Comparison of ENCODE assay signal across 10 cellular contexts in the genomic region with DNA sequence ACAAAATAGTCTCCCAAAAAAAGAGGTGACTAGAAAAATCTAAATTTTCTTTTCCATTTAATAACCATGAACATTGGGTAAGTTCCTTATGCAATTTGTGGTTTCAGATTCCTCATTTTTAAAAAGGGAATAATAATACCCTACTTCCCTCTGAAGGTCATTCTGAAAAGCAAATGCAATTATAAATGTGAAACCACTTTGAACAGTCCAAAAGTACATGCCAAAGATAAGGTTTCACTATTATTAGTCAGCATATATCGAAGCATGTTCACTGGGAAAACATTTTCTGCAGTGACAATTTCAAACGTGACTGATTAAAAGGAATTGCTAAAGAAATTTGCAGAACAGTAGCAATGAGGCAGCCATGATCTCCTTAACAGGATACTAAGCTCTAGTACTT.
A peak's percentile ranks its signal among the peaks of the same experiment; 100 is the strongest.
DNase-seq lines count a peak whose midpoint lies in the region; TF ChIP-seq lines count a peak whose summit lies in the region.
"Had no signal": no experiment of that assay in that cellular context is flagged by ENCODE, and none has a peak within 500 bp of the region (broad histone marks: within the 10 kb centered on the region; RNA-seq: fewer than 3 reads in every experiment).

No MANE protein-coding gene starts in this region.

- H3K27ac ChIP-seq in brain microvascular endothelial cell (peak overlapping the region; percentile 95), mesodermal cell (ENCODE audit: low read depth, low read length, severe bottlenecking) (peak overlapping the region; percentile 98), esophagus squamous epithelium (peak overlapping the region in 1 of 4 donors; percentile 53)

- no peaks in the 10 kb centered on the region for H3K36me3 ChIP-seq in brain microvascular endothelial cell (replicated peaks)
- H3K36me3 ChIP-seq in mesodermal cell (ENCODE audit: control insufficient read depth, insufficient read depth, low read length) = no peaks in the 10 kb centered on the region
- H3K36me3 ChIP-seq in esophagus squamous epithelium = no peaks in the 10 kb centered on the region

- peaks cover 0 to 2% (median 0%) of the 10 kb centered on the region in 7 donors for H3K9me3 Mint-ChIP-seq in CD14-positive monocyte

- WGBS in mesodermal cell (ENCODE audit: insufficient coverage in 2 of 2), 2 experiments = 79 to 92% methylated on average over 2 of the region's 2 CpGs
- 0 to 2% methylated on average over 2 of the region's 2 CpGs for WGBS in esophagus squamous epithelium, 2 donors

- in situ Hi-C loops in brain microvascular endothelial cell (cut with HindIII; ENCODE audit: low pct_ligation_motif_present, low sequenced_read_pairs) = no loop called here

- H3K9me3 ChIP-seq in mesodermal cell (ENCODE audit: control insufficient read depth, low read length) (no peaks in the 10 kb centered on the region), esophagus squamous epithelium (no peaks in the 10 kb centered on the region)

- peaks cover 0 to 2% (median 0%) of the 10 kb centered on the region in 3 donors for H3K27me3 Mint-ChIP-seq in CD14-positive monocyte (ENCODE audit: low read depth in 3 of 3)

- TF ChIP-seq CTCF in CD14-positive monocyte (IDR thresholded peaks at IDR 0.05) (no peak), brain microvascular endothelial cell (IDR thresholded peaks at IDR 0.05; ENCODE audit: low read depth, low read length, missing control alignments) (no peak), esophagus squamous epithelium (IDR thresholded peaks at IDR 0.05) (no peak)

- H3K4me1 ChIP-seq in mesodermal cell (ENCODE audit: control insufficient read depth, insufficient read depth, low read length, poor library complexity, severe bottlenecking) = peaks cover 37% of the 10 kb centered on the region
- H3K4me1 ChIP-seq in esophagus squamous epithelium = peaks cover 0 to 10% (median 9%) of the 10 kb centered on the region in 3 donors

- H3K4me3 ChIP-seq in brain microvascular endothelial cell (ENCODE audit: low read depth, low read length) (no peak overlapping the region), mesodermal cell (ENCODE audit: extremely low read depth, insufficient read depth, low read length, poor library complexity, severe bottlenecking) (no peak overlapping the region), esophagus squamous epithelium (no peak overlapping the region)

- no peak for TF ChIP-seq POLR2A in esophagus squamous epithelium (IDR thresholded peaks at IDR 0.05)

- DNase-seq in CD14-positive monocyte (ENCODE audit: low spot score) (no peak), M059J (ENCODE audit: low read depth) (peak; percentile 80), brain microvascular endothelial cell (no peak), esophagus squamous epithelium (lab: John Stamatoyannopoulos, UW) (no peak), cerebellar cortex (ENCODE audit: low spot score) (no peak), cerebellar nuclear complex (lab: John Stamatoyannopoulos, UW) (no peak), NCI-H446 (lab: John Stamatoyannopoulos, UW) (no peak)
- DNase-seq: activated effector memory CD4-positive, alpha-beta T cell treated with anti-CD3 and anti-CD28 coated beads, Interleukin-2, amount 50 U/mL, for 16 hours; NCI-H2171 had no signal

- peaks cover 59% of the 10 kb centered on the region for H3K4me1 Mint-ChIP-seq in CD14-positive monocyte

- peak overlapping the region in 1 of 2 donors; percentile 73 for H3K4me3 Mint-ChIP-seq in CD14-positive monocyte

- H3K36me3 Mint-ChIP-seq in CD14-positive monocyte = no peaks in the 10 kb centered on the region

- peak overlapping the region; percentile 2 to 93 (median 90) for H3K27ac Mint-ChIP-seq in CD14-positive monocyte

- H3K27me3 ChIP-seq in brain microvascular endothelial cell (replicated peaks) (no peaks in the 10 kb centered on the region), esophagus squamous epithelium (no peaks in the 10 kb centered on the region)

- intact Hi-C loops in CD14-positive monocyte (cut with micrococcal nuclease) = no loop called here
- intact Hi-C loops in esophagus squamous epithelium (cut with DNase I) = no loop called here
